ENCODE assay signal across 14 cellular contexts in genomic region chr10:91415816-91416215, GRCh38.
"Had no signal": no experiment of that assay in that cellular context is flagged by ENCODE, and none has a peak within 500 bp of the region (broad histone marks: within the 10 kb centered on the region; RNA-seq: fewer than 3 reads in every experiment).

No MANE protein-coding gene starts in this region.

- H3K27me3 Mint-ChIP-seq: activated B cell treated with CpG ODN at 0.5 μM for 24 hours; natural killer cell treated with Interleukin-12 subunit alpha and Interleukin-12 subunit beta and Interleukin-15 and Interleukin-18, amount 100 ng/mL, for 72 hours had no signal

- H3K9me3 Mint-ChIP-seq: activated B cell treated with CpG ODN at 0.5 μM for 24 hours; activated CD4-positive, alpha-beta T cell treated with anti-CD3 and anti-CD28 coated beads, Interleukin-2, amount 10 ng/mL, durations not matched to agents 24 days and 14 days; activated T-helper 2 cell treated with anti-CD3 and anti-CD28 coated beads, Interferon-gamma antibody, Interleukin-2, Interleukin-4, amounts not matched to agents 10 μg/mL and 5 μg/mL and 100 μg/mL, durations not matched to agents 14 hours and 24 hours and 36 hours; natural killer cell treated with Interleukin-12 subunit alpha and Interleukin-12 subunit beta and Interleukin-15 and Interleukin-18, amount 100 ng/mL, for 72 hours; T-helper 1 cell treated with Interleukin-12 subunit alpha and Interleukin-12 subunit beta and Interleukin-4 antibody, amounts not matched to agents 30 μg/mL and 1 μg/mL, for 36 hours had no signal

- H3K9me3 ChIP-seq: heart left ventricle, psoas muscle, transverse colon had no signal

- H3K36me3 ChIP-seq: heart left ventricle, transverse colon had no signal

- H3K4me3 Mint-ChIP-seq: activated B cell treated with CpG ODN at 0.5 μM for 24 hours; activated CD4-positive, alpha-beta T cell treated with anti-CD3 and anti-CD28 coated beads, Interleukin-2, amount 10 ng/mL, durations not matched to agents 24 days and 14 days; natural killer cell treated with Interleukin-12 subunit alpha and Interleukin-12 subunit beta and Interleukin-15 and Interleukin-18, amount 100 ng/mL, for 72 hours; T-helper 1 cell treated with Interleukin-12 subunit alpha and Interleukin-12 subunit beta and Interleukin-4 antibody, amounts not matched to agents 30 μg/mL and 1 μg/mL, for 36 hours had no signal

- H3K27ac Mint-ChIP-seq: activated B cell treated with CpG ODN at 0.5 μM for 24 hours; activated CD4-positive, alpha-beta T cell treated with anti-CD3 and anti-CD28 coated beads, Interleukin-2, amount 10 ng/mL, durations not matched to agents 24 days and 14 days; activated T-helper 2 cell treated with anti-CD3 and anti-CD28 coated beads, Interferon-gamma antibody, Interleukin-2, Interleukin-4, amounts not matched to agents 10 μg/mL and 5 μg/mL and 100 μg/mL, durations not matched to agents 14 hours and 24 hours and 36 hours; natural killer cell treated with Interleukin-12 subunit alpha and Interleukin-12 subunit beta and Interleukin-15 and Interleukin-18, amount 100 ng/mL, for 72 hours; T-helper 1 cell treated with Interleukin-12 subunit alpha and Interleukin-12 subunit beta and Interleukin-4 antibody, amounts not matched to agents 30 μg/mL and 1 μg/mL, for 36 hours had no signal

- H3K36me3 Mint-ChIP-seq: natural killer cell treated with Interleukin-12 subunit alpha and Interleukin-12 subunit beta and Interleukin-15 and Interleukin-18, amount 100 ng/mL, for 72 hours had no signal

- H3K4me3 ChIP-seq: heart left ventricle, psoas muscle, transverse colon had no signal

- H3K27ac ChIP-seq: heart left ventricle, psoas muscle had no signal

- H3K27me3 ChIP-seq: heart left ventricle, transverse colon had no signal

- DNase-seq: activated B cell treated with CpG ODN at 0.5 μM for 24 hours; activated CD4-positive, alpha-beta T cell treated with anti-CD3 and anti-CD28 coated beads, Interleukin-2, amount 10 ng/mL, durations not matched to agents 24 days and 14 days; activated naive CD4-positive, alpha-beta T cell treated with anti-CD3 and anti-CD28 coated beads, Interleukin-2, amount 50 U/mL, for 16 hours; amniotic stem cell; heart left ventricle; islet precursor cell; psoas muscle; stimulated activated CD4-positive, alpha-beta T cell treated with anti-CD3 and anti-CD28 coated beads, Interleukin-12 subunit alpha, Interleukin-12 subunit beta, amount 100 ng/mL, for 4 hours; stimulated activated naive CD4-positive, alpha-beta T cell; substantia nigra; transverse colon had no signal
